28 cellular contexts compared by ENCODE assay signal in genomic region chr7:12913002-12913401, GRCh38.
"Had no signal": no experiment of that assay in that cellular context is flagged by ENCODE, and none has a peak within 500 bp of the region (broad histone marks: within the 10 kb centered on the region; RNA-seq: fewer than 3 reads in every experiment).

No MANE protein-coding gene starts in this region.

- H3K36me3 Mint-ChIP-seq: stimulated activated effector memory CD8-positive, alpha-beta T cell treated with anti-CD3 and anti-CD28 coated beads, Interleukin-12 subunit alpha, Interleukin-12 subunit beta, amount 100 ng/mL, for 72 hours; stimulated activated memory B cell treated with anti-CD40 and anti-IgM and Interleukin-4, amounts not matched to agents 10 μg/mL and 1 μg/mL and 100 μg/mL, for 72 hours; type B pancreatic cell had no signal

- H3K27me3 Mint-ChIP-seq: stimulated activated memory B cell treated with anti-CD40 and anti-IgM and Interleukin-4, amounts not matched to agents 10 μg/mL and 1 μg/mL and 100 μg/mL, for 72 hours; stimulated activated naive B cell treated with anti-CD40 and anti-IgM and Interleukin-4, amounts not matched to agents 10 μg/mL and 1 μg/mL and 100 μg/mL, for 72 hours; stimulated activated naive CD8-positive, alpha-beta T cell treated with anti-CD3 and anti-CD28 coated beads, Interleukin-15, amount 100 ng/mL, for 72 hours; type B pancreatic cell had no signal

- H3K9me3 ChIP-seq: stomach, suprapubic skin, testis, thoracic aorta, thyroid gland, tibial artery, tibial nerve, transverse colon, upper lobe of left lung, upper lobe of right lung, uterus, vagina had no signal

- H3K4me3 Mint-ChIP-seq: stimulated activated effector memory CD8-positive, alpha-beta T cell treated with anti-CD3 and anti-CD28 coated beads, Interleukin-12 subunit alpha, Interleukin-12 subunit beta, amount 100 ng/mL, for 72 hours; stimulated activated memory B cell treated with anti-CD40 and anti-IgM and Interleukin-4, amounts not matched to agents 10 μg/mL and 1 μg/mL and 100 μg/mL, for 72 hours; stimulated activated naive B cell treated with anti-CD40 and anti-IgM and Interleukin-4, amounts not matched to agents 10 μg/mL and 1 μg/mL and 100 μg/mL, for 72 hours; stimulated activated naive CD8-positive, alpha-beta T cell treated with anti-CD3 and anti-CD28 coated beads, Interleukin-15, amount 100 ng/mL, for 72 hours; stimulated activated naive CD8-positive, alpha-beta T cell treated with anti-CD3 and anti-CD28 coated beads, Interleukin-15, Interleukin-2, amounts not matched to agents 100 ng/mL and 50 ng/mL, for 24 hours; type B pancreatic cell had no signal

- H3K4me3 ChIP-seq: stomach, suprapubic skin, testis, thoracic aorta, thyroid gland, tibial artery, tibial nerve, transverse colon, upper lobe of left lung, upper lobe of right lung, uterus, vagina had no signal

- H3K9me3 Mint-ChIP-seq: stimulated activated naive CD8-positive, alpha-beta T cell treated with anti-CD3 and anti-CD28 coated beads, Interleukin-15, amount 100 ng/mL, for 72 hours had no signal

- FAIRE-seq: urothelium cell line had no signal

- H3K4me1 Mint-ChIP-seq: stimulated activated effector memory CD8-positive, alpha-beta T cell treated with anti-CD3 and anti-CD28 coated beads, Interleukin-12 subunit alpha, Interleukin-12 subunit beta, amount 100 ng/mL, for 72 hours; stimulated activated memory B cell treated with anti-CD40 and anti-IgM and Interleukin-4, amounts not matched to agents 10 μg/mL and 1 μg/mL and 100 μg/mL, for 72 hours; stimulated activated naive B cell treated with anti-CD40 and anti-IgM and Interleukin-4, amounts not matched to agents 10 μg/mL and 1 μg/mL and 100 μg/mL, for 72 hours; stimulated activated naive CD8-positive, alpha-beta T cell treated with anti-CD3 and anti-CD28 coated beads, Interleukin-15, amount 100 ng/mL, for 72 hours had no signal

- H3K27ac ChIP-seq: stomach, suprapubic skin, testis, thoracic aorta, thyroid gland, tibial artery, tibial nerve, transverse colon, upper lobe of left lung, upper lobe of right lung, uterus, vagina had no signal

- H3K36me3 ChIP-seq: stomach, suprapubic skin, thoracic aorta, thyroid gland, tibial artery, tibial nerve, transverse colon, upper lobe of left lung, upper lobe of right lung, uterus, vagina had no signal

- ATAC-seq: stimulated activated effector memory CD8-positive, alpha-beta T cell treated with anti-CD3 and anti-CD28 coated beads, Interleukin-12 subunit alpha, Interleukin-12 subunit beta, amount 100 ng/mL, for 72 hours; stimulated activated memory B cell treated with anti-CD40 and anti-IgM and Interleukin-4, amounts not matched to agents 10 μg/mL and 1 μg/mL and 100 μg/mL, for 72 hours; stimulated activated naive B cell treated with anti-CD40 and anti-IgM and Interleukin-4, amounts not matched to agents 10 μg/mL and 1 μg/mL and 100 μg/mL, for 72 hours; stimulated activated naive CD8-positive, alpha-beta T cell treated with anti-CD3 and anti-CD28 coated beads, Interleukin-15, amount 100 ng/mL, for 72 hours; stimulated activated naive CD8-positive, alpha-beta T cell treated with anti-CD3 and anti-CD28 coated beads, Interleukin-15, Interleukin-2, amounts not matched to agents 100 U/mL and 50 U/mL, for 24 hours; upper lobe of right lung had no signal

- H3K4me1 ChIP-seq: stomach, testis, thyroid gland, tibial artery, tibial nerve, transverse colon, upper lobe of left lung, upper lobe of right lung, uterus, vagina had no signal

- H3K27me3 ChIP-seq: stomach, suprapubic skin, testis, thyroid gland, tibial artery, tibial nerve, transverse colon, upper lobe of left lung, upper lobe of right lung, uterus, vagina had no signal

- H3K27ac Mint-ChIP-seq: stimulated activated effector memory CD8-positive, alpha-beta T cell treated with anti-CD3 and anti-CD28 coated beads, Interleukin-12 subunit alpha, Interleukin-12 subunit beta, amount 100 ng/mL, for 72 hours; stimulated activated memory B cell treated with anti-CD40 and anti-IgM and Interleukin-4, amounts not matched to agents 10 μg/mL and 1 μg/mL and 100 μg/mL, for 72 hours; stimulated activated naive B cell treated with anti-CD40 and anti-IgM and Interleukin-4, amounts not matched to agents 10 μg/mL and 1 μg/mL and 100 μg/mL, for 72 hours; stimulated activated naive CD8-positive, alpha-beta T cell treated with anti-CD3 and anti-CD28 coated beads, Interleukin-15, amount 100 ng/mL, for 72 hours; stimulated activated naive CD8-positive, alpha-beta T cell treated with anti-CD3 and anti-CD28 coated beads, Interleukin-15, Interleukin-2, amounts not matched to agents 100 ng/mL and 50 ng/mL, for 24 hours; type B pancreatic cell had no signal

- DNase-seq: stimulated activated CD4-positive, alpha-beta T cell treated with anti-CD3 and anti-CD28 coated beads, Interleukin-2, amount 100 ng/mL, for 48 hours; stimulated activated CD4-positive, alpha-beta T cell treated with anti-CD3 and anti-CD28 coated beads, Interleukin-4, amount 100 ng/mL, for 1 hour; stimulated activated CD4-positive, alpha-beta T cell treated with anti-CD3 and anti-CD28 coated beads, Interleukin-4, amount 100 ng/mL, for 24 hours; stimulated activated CD4-positive, alpha-beta T cell treated with anti-CD3 and anti-CD28 coated beads, Interleukin-4, amount 100 ng/mL, for 4 hours; stimulated activated CD8-positive, alpha-beta memory T cell treated with anti-CD3 and anti-CD28 coated beads, Interleukin-4, amount 100 ng/mL, for 48 hours; stimulated activated naive B cell treated with anti-CD40 and anti-IgM and Interleukin-4, amounts not matched to agents 10 μg/mL and 1 μg/mL and 100 μg/mL, for 72 hours; stimulated activated naive CD4-positive, alpha-beta T cell; stimulated activated naive CD4-positive, alpha-beta T cell treated with Interleukin-2 at 50 U/mL for 16 hours; stimulated activated naive CD8-positive, alpha-beta T cell treated with anti-CD3 and anti-CD28 coated beads, Interleukin-15, amount 100 ng/mL, for 72 hours; stimulated activated naive CD8-positive, alpha-beta T cell treated with anti-CD3 and anti-CD28 coated beads, Interleukin-15, Interleukin-2, amounts not matched to agents 100 U/mL and 50 U/mL, for 24 hours; stomach; substantia nigra; testis; thyroid gland; tibial artery; transverse colon; upper lobe of left lung; upper lobe of right lung; uterus had no signal
